In genomic region chr11:67357831-67358555, GRCh38 we compare ENCODE assay signal across 11 cellular contexts. TPM values are rescaled to one million over a fixed set of nuclear protein-coding genes. Genes with fewer than 3 reads are reported as not detected.
DNase-seq lines count a peak whose midpoint lies in the region; ATAC-seq and TF ChIP-seq lines count a peak whose summit lies in the region.
"Had no signal": no experiment of that assay in that cellular context is flagged by ENCODE, and none has a peak within 500 bp of the region (broad histone marks: within the 10 kb centered on the region; RNA-seq: fewer than 3 reads in every experiment).

No MANE protein-coding gene starts in this region.

- H3K4me1 ChIP-seq in foreskin keratinocyte (peaks cover 9% of the 10 kb centered on the region), subcutaneous abdominal adipose tissue (ENCODE audit: control insufficient read depth in 5 of 5, insufficient read depth in 5 of 5, low read length in 5 of 5) (peaks cover 11 to 47% (median 45%) of the 10 kb centered on the region in 5 donors)

- ATAC-seq in T-helper 17 cell (no peak), foreskin keratinocyte (peak; percentile 9), GM18511 (IDR thresholded peaks at IDR 0.05; ENCODE audit: unreplicated experiment) (no peak)
- ATAC-seq: left ventricle myocardium superior, T-cell had no signal

- H3K36me3 Mint-ChIP-seq in T-helper 17 cell (ENCODE audit: low read depth), result no peaks in the 10 kb centered on the region
- H3K36me3 Mint-ChIP-seq: T-cell had no signal

- no peaks in the 10 kb centered on the region for H3K27me3 ChIP-seq in foreskin keratinocyte
- H3K27me3 ChIP-seq in subcutaneous abdominal adipose tissue (ENCODE audit: control insufficient read depth in 5 of 5, insufficient read depth in 4 of 5, low read length in 5 of 5), result no peaks in the 10 kb centered on the region

- H3K4me3 ChIP-seq in subcutaneous abdominal adipose tissue (ENCODE audit: low read depth in 1 of 5, low read length in 5 of 5), result no peak overlapping the region

- H3K9ac ChIP-seq in subcutaneous abdominal adipose tissue (ENCODE audit: low read length in 5 of 5), result no peak overlapping the region

- H3K27ac Mint-ChIP-seq in T-helper 17 cell, result peak overlapping the region; percentile 53

- H3K4me3 Mint-ChIP-seq in T-helper 17 cell, result no peak overlapping the region
- H3K4me3 Mint-ChIP-seq: T-cell had no signal

- peaks cover 48% of the 10 kb centered on the region for H3K4me1 Mint-ChIP-seq in T-helper 17 cell

- H3K36me3 ChIP-seq in subcutaneous abdominal adipose tissue (ENCODE audit: control insufficient read depth in 5 of 5, insufficient read depth in 5 of 5, low read length in 5 of 5), result no peaks in the 10 kb centered on the region

- TF ChIP-seq CTCF in GM10266 (IDR thresholded peaks at IDR 0.05; ENCODE audit: control insufficient read depth, insufficient read depth, low read depth, missing control alignments) (no peak), foreskin keratinocyte (conservative IDR thresholded peaks at IDR 0.05) (no peak)

- no peaks in the 10 kb centered on the region for H3K27me3 Mint-ChIP-seq in T-helper 17 cell
- H3K27me3 Mint-ChIP-seq: T-cell had no signal

- peak; percentile 2 for DNase-seq in GM10266 (ENCODE audit: extremely low spot score)
- no peak for DNase-seq in T-helper 17 cell
- peak in 1 of 2 donors; percentile 70 for DNase-seq in foreskin keratinocyte
- no peak for DNase-seq in Kasumi-1 (lab: John Stamatoyannopoulos, UW)
- DNase-seq in DMS 273 (lab: John Stamatoyannopoulos, UW; ENCODE audit: unreplicated experiment), result no peak
- no peak for DNase-seq in NCI-H128 (lab: John Stamatoyannopoulos, UW; ENCODE audit: unreplicated experiment)
- DNase-seq: activated CD8-positive, alpha-beta memory T cell treated with anti-CD3 and anti-CD28 coated beads for 24 hours had no signal

- H3K27ac ChIP-seq in foreskin keratinocyte, result no peak overlapping the region
- H3K27ac ChIP-seq in subcutaneous abdominal adipose tissue (ENCODE audit: low read depth, low read length), result peak overlapping the region; percentile 27

- H3K9me3 ChIP-seq in T-helper 17 cell (ENCODE audit: control insufficient read depth, low read length, poor library complexity, severe bottlenecking) (no peaks in the 10 kb centered on the region), subcutaneous abdominal adipose tissue (ENCODE audit: control insufficient read depth in 5 of 5, low read length in 5 of 5) (no peaks in the 10 kb centered on the region)

RNA-seq across cellular contexts. Expression of gene POLD4, which starts 4.6 kb away (rescaled TPM):
- total RNA-seq in T-helper 17 cell, result 10 to 100 TPM; 45.9 to 61.0 TPM
- 41.5 and 50.5 TPM in 2 replicates for total RNA-seq in foreskin keratinocyte
- 83.2 and 107 TPM in 2 replicates for polyA plus RNA-seq in foreskin keratinocyte

RNA-seq across cellular contexts. Expression of gene CLCF1, which starts 15.4 kb away (rescaled TPM):
- total RNA-seq in T-helper 17 cell, result 1 to 10 TPM; 7.3 to 7.5 TPM
- total RNA-seq in foreskin keratinocyte, result 1.6 and 1.9 TPM in 2 replicates
- polyA plus RNA-seq in foreskin keratinocyte, result 1.9 and 2.2 TPM in 2 replicates

RNA-seq across cellular contexts. Expression of gene RAD9A, which starts 33.8 kb away (rescaled TPM):
- total RNA-seq in T-helper 17 cell (10 to 100 TPM; 21.5 to 40.5 TPM), foreskin keratinocyte (9.2 and 10.0 TPM in 2 replicates)
- 13.4 and 14.1 TPM in 2 replicates for polyA plus RNA-seq in foreskin keratinocyte

RNA-seq across cellular contexts. Expression of gene PPP1CA, which starts 43.7 kb away (rescaled TPM):
- 100 to 1,000 TPM; 133 to 146 TPM for total RNA-seq in T-helper 17 cell
- total RNA-seq in foreskin keratinocyte, result 205 and 207 TPM in 2 replicates
- 235 and 239 TPM in 2 replicates for polyA plus RNA-seq in foreskin keratinocyte

RNA-seq across cellular contexts. Expression of gene TBC1D10C, which starts 45.9 kb away (rescaled TPM):
- total RNA-seq in T-helper 17 cell, result 100 to 1,000 TPM; 251 to 262 TPM
- total RNA-seq in foreskin keratinocyte, result not detected in 2 replicates
- not detected in 2 replicates for polyA plus RNA-seq in foreskin keratinocyte
